Comparison of ENCODE assay signal across 30 cellular contexts in genomic region chr6:169664227-169664626, GRCh38.
"Had no signal": no experiment of that assay in that cellular context is flagged by ENCODE, and none has a peak within 500 bp of the region (broad histone marks: within the 10 kb centered on the region; RNA-seq: fewer than 3 reads in every experiment).

No MANE protein-coding gene starts in this region.

- ATAC-seq: activated CD4-positive, CD25-positive, alpha-beta regulatory T cell treated with anti-CD3 and anti-CD28 coated beads, Interleukin-2, amount 50 U/mL, for 24 hours; activated naive CD4-positive, alpha-beta T cell treated with anti-CD3 and anti-CD28 coated beads, Interleukin-2, amount 50 U/mL, for 72 hours; activated T-cell treated with anti-CD3 and anti-CD28 coated beads, Interleukin-2, amount 50 U/mL, for 72 hours; T-cell had no signal

- H3K27me3 Mint-ChIP-seq: activated B cell treated with CpG ODN at 0.5 μM for 24 hours; activated naive CD4-positive, alpha-beta T cell treated with anti-CD3 and anti-CD28 coated beads, Interleukin-2, amount 10 ng/mL, durations not matched to agents 7 days and 5 days; activated naive CD8-positive, alpha-beta T cell treated with anti-CD3 and anti-CD28 coated beads, Interleukin-2, amount 10 ng/mL, durations not matched to agents 7 days and 5 days; activated T-cell treated with anti-CD3 and anti-CD28 coated beads, Interleukin-2, amount 50 U/mL, for 24 hours; central memory CD8-positive, alpha-beta T cell; dendritic cell treated with granulocyte-macrophage colony-stimulating factor and Interleukin-4, amounts not matched to agents 40 ng/mL and 50 ng/mL, for 4 days; T-cell had no signal

- H3K27ac Mint-ChIP-seq: activated B cell treated with CpG ODN at 0.5 μM for 24 hours; activated naive CD4-positive, alpha-beta T cell treated with anti-CD3 and anti-CD28 coated beads, Interleukin-2, amount 10 ng/mL, durations not matched to agents 7 days and 5 days; activated naive CD8-positive, alpha-beta T cell treated with anti-CD3 and anti-CD28 coated beads, Interleukin-2, amount 10 ng/mL, durations not matched to agents 7 days and 5 days; activated T-cell treated with anti-CD3 and anti-CD28 coated beads, Interleukin-2, amount 50 U/mL, for 24 hours; activated T-cell treated with anti-CD3 and anti-CD28 coated beads, Interleukin-2, amount 50 U/mL, for 72 hours; dendritic cell treated with granulocyte-macrophage colony-stimulating factor and Interleukin-4, amounts not matched to agents 40 ng/mL and 50 ng/mL, for 4 days; T-cell; T-helper 1 cell treated with Interleukin-12 subunit alpha and Interleukin-12 subunit beta and Interleukin-4 antibody, amounts not matched to agents 30 μg/mL and 1 μg/mL, for 36 hours had no signal

- H3K36me3 ChIP-seq: WERI-Rb-1 had no signal

- H3K4me1 Mint-ChIP-seq: activated B cell treated with CpG ODN at 0.5 μM for 24 hours; activated naive CD4-positive, alpha-beta T cell treated with anti-CD3 and anti-CD28 coated beads, Interleukin-2, amount 10 ng/mL, durations not matched to agents 7 days and 5 days; central memory CD8-positive, alpha-beta T cell; endodermal cell had no signal

- H3K4me3 Mint-ChIP-seq: activated B cell treated with CpG ODN at 0.5 μM for 24 hours; activated naive CD4-positive, alpha-beta T cell treated with anti-CD3 and anti-CD28 coated beads, Interleukin-2, amount 10 ng/mL, durations not matched to agents 7 days and 5 days; activated naive CD8-positive, alpha-beta T cell treated with anti-CD3 and anti-CD28 coated beads, Interleukin-2, amount 10 ng/mL, durations not matched to agents 7 days and 5 days; activated T-cell treated with anti-CD3 and anti-CD28 coated beads, Interleukin-2, amount 50 U/mL, for 24 hours; activated T-cell treated with anti-CD3 and anti-CD28 coated beads, Interleukin-2, amount 50 U/mL, for 72 hours; central memory CD8-positive, alpha-beta T cell; dendritic cell treated with granulocyte-macrophage colony-stimulating factor and Interleukin-4, amounts not matched to agents 40 ng/mL and 50 ng/mL, for 4 days; endodermal cell; T-cell; T-helper 1 cell treated with Interleukin-12 subunit alpha and Interleukin-12 subunit beta and Interleukin-4 antibody, amounts not matched to agents 30 μg/mL and 1 μg/mL, for 36 hours had no signal

- H3K9me3 ChIP-seq: ascending aorta had no signal

- DNase-seq: activated B cell treated with CpG ODN at 0.5 μM for 24 hours; activated CD4-positive, alpha-beta T cell treated with anti-CD3 and anti-CD28 coated beads for 48 hours; activated CD4-positive, alpha-beta T cell treated with anti-CD3 and anti-CD28 coated beads, Interleukin-2, amount 50 U/mL, for 1 hour; activated CD4-positive, alpha-beta T cell treated with anti-CD3 and anti-CD28 coated beads, Interleukin-2, amount 50 U/mL, for 48 hours; activated CD8-positive, alpha-beta memory T cell treated with anti-CD3 and anti-CD28 coated beads, Interleukin-2, amount 50 U/mL, for 48 hours; activated gamma-delta T cell; activated naive CD4-positive, alpha-beta T cell; activated naive CD4-positive, alpha-beta T cell treated with anti-CD3 and anti-CD28 coated beads, Interleukin-2, amount 10 ng/mL, durations not matched to agents 7 days and 5 days; activated naive CD8-positive, alpha-beta T cell treated with anti-CD3 and anti-CD28 coated beads, Interleukin-2, amount 10 ng/mL, durations not matched to agents 7 days and 5 days; activated T-cell treated with anti-CD3 and anti-CD28 coated beads for 4 hours; activated T-cell treated with anti-CD3 and anti-CD28 coated beads, Interleukin-2, amount 50 U/mL, for 24 hours; activated T-cell treated with anti-CD3 and anti-CD28 coated beads, Interleukin-2, amount 50 U/mL, for 72 hours; brain microvascular endothelial cell; dorsolateral prefrontal cortex; effector memory CD4-positive, alpha-beta T cell; endodermal cell; foreskin fibroblast; head of caudate nucleus; T-helper 9 cell; WERI-Rb-1 had no signal

- H3K4me1 ChIP-seq: ascending aorta had no signal

- H3K27me3 ChIP-seq: ascending aorta, brain microvascular endothelial cell, dorsolateral prefrontal cortex had no signal

- FAIRE-seq: bronchial epithelial cell, frontal cortex had no signal

- H3K4me3 ChIP-seq: ascending aorta, coronary artery, dorsolateral prefrontal cortex had no signal

- H3K27ac ChIP-seq: ascending aorta, brain microvascular endothelial cell, coronary artery, dorsolateral prefrontal cortex, WERI-Rb-1 had no signal

- H3K9me3 Mint-ChIP-seq: activated B cell treated with CpG ODN at 0.5 μM for 24 hours; activated naive CD4-positive, alpha-beta T cell treated with anti-CD3 and anti-CD28 coated beads, Interleukin-2, amount 10 ng/mL, durations not matched to agents 7 days and 5 days; activated naive CD4-positive, alpha-beta T cell treated with anti-CD3 and anti-CD28 coated beads, Interleukin-2, amount 50 U/mL, for 72 hours; activated naive CD8-positive, alpha-beta T cell treated with anti-CD3 and anti-CD28 coated beads, Interleukin-2, amount 10 ng/mL, durations not matched to agents 7 days and 5 days; activated T-cell treated with anti-CD3 and anti-CD28 coated beads, Interleukin-2, amount 50 U/mL, for 24 hours; activated T-cell treated with anti-CD3 and anti-CD28 coated beads, Interleukin-2, amount 50 U/mL, for 72 hours; central memory CD8-positive, alpha-beta T cell; dendritic cell treated with granulocyte-macrophage colony-stimulating factor and Interleukin-4, amounts not matched to agents 40 ng/mL and 50 ng/mL, for 4 days; endodermal cell; T-cell; T-helper 1 cell treated with Interleukin-12 subunit alpha and Interleukin-12 subunit beta and Interleukin-4 antibody, amounts not matched to agents 30 μg/mL and 1 μg/mL, for 36 hours had no signal
